Comparison of ENCODE assay signal across 8 cellular contexts in genomic region chr15:22980189-22981136, GRCh38. TPM values are rescaled to one million over a fixed set of nuclear protein-coding genes. Genes with fewer than 3 reads are reported as not detected.
A peak's percentile ranks its signal among the peaks of the same experiment; 100 is the strongest.
DNase-seq lines count a peak whose midpoint lies in the region; ATAC-seq and TF ChIP-seq lines count a peak whose summit lies in the region.

TSS of gene CYFIP1 (minus strand) at chr15:22980368. CDS start at chr15:22947285, 33,083 bp downstream.

- H3K9ac ChIP-seq in iPS-20b (ENCODE audit: low read depth, low read length) = peak within 1 kb of the TSS; percentile 81

- peak; percentile 60 for ATAC-seq in GM19452 (IDR thresholded peaks at IDR 0.05; ENCODE audit: unreplicated experiment)
- ATAC-seq in GM19328 (IDR thresholded peaks at IDR 0.05; ENCODE audit: unreplicated experiment) = no peak

- intact Hi-C loops in sigmoid colon (cut with DNase I) = loop anchor here (2.0 kb wide), 1 partner anchor 28 kb away; no protein-coding TSS in a partner anchor

- peak; percentile 54 for DNase-seq in DMS114 treated with DMSO at 0.1 percent for 48 hours (lab: John Stamatoyannopoulos, UW; ENCODE audit: unreplicated experiment)
- DNase-seq in HPDE6-E6E7 (ENCODE audit: extremely low spot score) = peak; percentile 93
- DNase-seq in SK-N-DZ (ENCODE audit: low spot score) = peak; percentile 69
- DNase-seq in cardiac fibroblast (ENCODE audit: low read depth in 2 of 2) = peak; percentile 80 to 89
- DNase-seq in sigmoid colon = peak; percentile 93

- peak; percentile 10 to 20 for TF ChIP-seq POLR2A in sigmoid colon (IDR thresholded peaks at IDR 0.05)

- H3K27ac ChIP-seq in iPS-20b (ENCODE audit: low read length) (no peak within 1 kb of the TSS), sigmoid colon (peak within 1 kb of the TSS; percentile 81 to 87 (median 82))

- H3K36me3 ChIP-seq in iPS-20b (ENCODE audit: insufficient read depth, low read depth, low read length) (no peaks in the 10 kb centered on the region), sigmoid colon (no peaks in the 10 kb centered on the region)

- H3K4me1 ChIP-seq in iPS-20b (ENCODE audit: insufficient read depth, low read length) (peaks cover 6% of the 10 kb centered on the region; the same call in 1 of the 2 replicates), sigmoid colon (peaks cover 0 to 21% (median 12%) of the 10 kb centered on the region in 4 donors)

- 1% methylated on average over 99 of the region's 99 CpGs for WGBS in sigmoid colon, 2 donors

- TF ChIP-seq CTCF in cardiac fibroblast (IDR thresholded peaks at IDR 0.05; ENCODE audit: low read depth, low read length) = no peak
- TF ChIP-seq CTCF in sigmoid colon (IDR thresholded peaks at IDR 0.05) = no peak

- H3K4me3 ChIP-seq in cardiac fibroblast (replicated peaks in 1 of 2; ENCODE audit: low read depth in 2 of 2, low read length in 2 of 2) (peak within 1 kb of the TSS; percentile 84 to 90), iPS-20b (ENCODE audit: low read length) (peak within 1 kb of the TSS; percentile 85), sigmoid colon (peak within 1 kb of the TSS; percentile 82 to 95 (median 90))

- peaks cover 43% of the 10 kb centered on the region for H3K27me3 ChIP-seq in iPS-20b (ENCODE audit: insufficient read depth, low read length)
- H3K27me3 ChIP-seq in sigmoid colon = no peaks in the 10 kb centered on the region

- TF ChIP-seq EP300 in sigmoid colon (IDR thresholded peaks at IDR 0.05) = no peak

- H3K9me3 ChIP-seq in iPS-20b (ENCODE audit: insufficient read depth, low read depth, low read length) (no peaks in the 10 kb centered on the region), sigmoid colon (no peaks in the 10 kb centered on the region)

RNA-seq across cellular contexts. Expression of gene CYFIP1, which starts in this region (rescaled TPM):
- 70.3 and 81.9 TPM in 2 replicates for polyA plus RNA-seq in SK-N-DZ (2014; cell fraction: cytosol; rRNA removed)
- 67.9 and 92.8 TPM in 2 replicates for polyA plus RNA-seq in SK-N-DZ (2014; cell fraction: nucleus; rRNA removed)
- total RNA-seq in sigmoid colon = 10 to 100 TPM; 69.8 to 99.6 (median 77.2) TPM
- 10 to 100 TPM; 45.0 to 66.4 (median 56.6) TPM for polyA plus RNA-seq in sigmoid colon
